ENCODE assay signal across 8 cellular contexts in genomic region chr16:56877783-56878182, GRCh38. TPM values are rescaled to one million over a fixed set of nuclear protein-coding genes. Genes with fewer than 3 reads are reported as not detected.
"Had no signal": no experiment of that assay in that cellular context is flagged by ENCODE, and none has a peak within 500 bp of the region (broad histone marks: within the 10 kb centered on the region; RNA-seq: fewer than 3 reads in every experiment).

No MANE protein-coding gene starts in this region.

- H3K9ac ChIP-seq: GM23248 had no signal

- H3K27ac ChIP-seq: GM23248 had no signal

- H3K4me3 ChIP-seq: GM23248 had no signal

- DNase-seq: GM23248, GOT3, H9, HCEC 1CT, KBM-7 had no signal

- FAIRE-seq: H54, HTR-8/SVneo had no signal

- H2AFZ ChIP-seq: GM23248 had no signal

RNA-seq across cellular contexts. Expression of gene SLC12A3, which starts 12.8 kb away (rescaled TPM):
- total RNA-seq: GM23248, H9, HT-29 had no signal
- polyA plus RNA-seq: GM23248 had no signal
